36 cellular contexts compared by ENCODE assay signal in the genomic region with DNA sequence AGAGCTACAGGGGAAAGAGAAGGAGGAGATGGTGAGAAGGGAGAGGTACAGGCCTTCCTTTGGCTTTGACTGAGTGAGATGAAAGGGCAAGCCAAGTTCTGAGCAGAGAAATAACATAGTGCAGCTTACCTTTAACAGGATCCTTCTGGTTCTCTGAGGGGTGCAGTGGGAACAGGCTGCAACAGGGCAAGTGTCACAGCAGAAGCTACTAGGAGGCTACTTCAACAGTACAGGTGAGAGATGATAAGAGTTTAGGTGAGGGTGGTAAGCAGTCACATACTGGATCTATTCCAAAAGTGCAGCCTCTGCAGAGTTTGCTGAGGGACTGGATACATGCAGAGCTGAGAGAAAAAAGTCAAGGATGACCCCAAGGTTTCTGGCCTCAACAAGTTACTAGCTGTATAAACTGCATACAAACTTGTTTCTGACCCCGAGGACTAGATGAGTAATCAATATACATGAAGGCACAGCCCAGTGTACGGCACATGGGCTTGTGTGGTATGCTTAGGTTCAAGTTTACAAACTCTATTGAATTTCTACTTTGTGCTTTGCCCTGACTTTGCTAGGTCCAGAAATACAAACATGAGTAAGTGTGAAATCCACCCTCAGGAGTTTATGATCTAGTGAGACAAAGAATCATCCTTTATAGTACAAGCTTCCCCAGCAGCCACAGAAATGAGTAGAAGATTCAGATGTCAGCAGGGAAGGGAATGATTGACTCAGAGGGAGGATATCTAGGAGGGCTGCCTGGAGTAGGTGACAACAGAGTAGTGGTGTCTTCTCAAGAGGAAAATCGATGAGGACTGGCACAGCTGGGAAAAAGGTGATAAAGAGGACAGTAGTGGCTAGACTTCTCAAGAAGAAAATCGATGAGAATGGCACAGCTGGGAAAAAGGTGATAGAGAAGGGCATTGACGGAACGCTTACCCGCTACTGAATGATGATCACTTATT.
"Had no signal": no experiment of that assay in that cellular context is flagged by ENCODE, and none has a peak within 500 bp of the region (broad histone marks: within the 10 kb centered on the region; RNA-seq: fewer than 3 reads in every experiment).

No MANE protein-coding gene starts in this region.

- H3K4me3 ChIP-seq: ascending aorta, MG63, Peyer's patch had no signal

- H3K9me3 ChIP-seq: ascending aorta, MG63 had no signal

- DNase-seq: activated CD4-positive, alpha-beta T cell treated with anti-CD3 and anti-CD28 coated beads for 1 hour; activated CD4-positive, alpha-beta T cell treated with anti-CD3 and anti-CD28 coated beads, Interleukin-2, amount 10 ng/mL, durations not matched to agents 24 days and 14 days; activated CD4-positive, alpha-beta T cell treated with anti-CD3 and anti-CD28 coated beads, Interleukin-2, amount 50 U/mL, for 4 hours; activated CD4-positive, CD25-positive, alpha-beta regulatory T cell; activated CD8-positive, alpha-beta T cell treated with anti-CD3 and anti-CD28 coated beads for 36 hours; activated gamma-delta T cell; activated naive CD4-positive, alpha-beta T cell treated with Interleukin-2 at 50 U/mL for 16 hours; activated naive CD8-positive, alpha-beta T cell treated with anti-CD3 and anti-CD28 coated beads, Interleukin-2, amount 10 ng/mL, durations not matched to agents 7 days and 5 days; activated T-cell treated with anti-CD3 and anti-CD28 coated beads, Interleukin-2, amount 50 U/mL, for 24 hours; amygdala; Kasumi-1; MG63; NCI-H1048; NCI-H1105 treated with DMSO at 0.1 percent for 48 hours; NCI-H1436; NCI-H1694; NCI-H1930; NCI-H2081 treated with DMSO at 0.1 percent for 48 hours; NCI-H226; NCI-H446 treated with DMSO at 0.1 percent for 48 hours; NCI-H526; NCI-H748 treated with DMSO at 0.1 percent for 48 hours; NK-92 treated with Interleukin-12 subunit alpha and Interleukin-12 subunit beta, amount 100 ng/mL, for 24 hours; PC-3; Peyer's patch; Right ventricle myocardium superior; RPMI8226; SW 1271; T-helper 1 cell; T-helper 2 cell; T-helper 9 cell had no signal

- H3K4me1 ChIP-seq: ascending aorta, Peyer's patch had no signal

- H3K4me1 Mint-ChIP-seq: activated naive CD4-positive, alpha-beta T cell treated with anti-CD3 and anti-CD28 coated beads, Interleukin-2, amount 50 U/mL, for 24 hours; activated naive CD8-positive, alpha-beta T cell treated with anti-CD3 and anti-CD28 coated beads, Interleukin-2, amount 10 ng/mL, durations not matched to agents 7 days and 5 days; central memory CD8-positive, alpha-beta T cell had no signal

- H3K36me3 ChIP-seq: ascending aorta, MG63, Peyer's patch had no signal

- H3K27ac ChIP-seq: ascending aorta, Peyer's patch, VCaP had no signal

- H3K4me3 Mint-ChIP-seq: activated CD4-positive, alpha-beta T cell treated with anti-CD3 and anti-CD28 coated beads, Interleukin-2, amount 10 ng/mL, durations not matched to agents 24 days and 14 days; activated CD8-positive, alpha-beta T cell treated with anti-CD3 and anti-CD28 coated beads for 36 hours; activated naive CD4-positive, alpha-beta T cell treated with anti-CD3 and anti-CD28 coated beads, Interleukin-2, amount 50 U/mL, for 24 hours; activated naive CD8-positive, alpha-beta T cell treated with anti-CD3 and anti-CD28 coated beads, Interleukin-2, amount 10 ng/mL, durations not matched to agents 7 days and 5 days; activated T-cell treated with anti-CD3 and anti-CD28 coated beads, Interleukin-2, amount 50 U/mL, for 24 hours; central memory CD8-positive, alpha-beta T cell had no signal

- H3K27ac Mint-ChIP-seq: activated CD4-positive, alpha-beta T cell treated with anti-CD3 and anti-CD28 coated beads, Interleukin-2, amount 10 ng/mL, durations not matched to agents 24 days and 14 days; activated CD8-positive, alpha-beta T cell treated with anti-CD3 and anti-CD28 coated beads for 36 hours; activated naive CD4-positive, alpha-beta T cell treated with anti-CD3 and anti-CD28 coated beads, Interleukin-2, amount 50 U/mL, for 24 hours; activated naive CD8-positive, alpha-beta T cell treated with anti-CD3 and anti-CD28 coated beads, Interleukin-2, amount 10 ng/mL, durations not matched to agents 7 days and 5 days; activated T-cell treated with anti-CD3 and anti-CD28 coated beads, Interleukin-2, amount 50 U/mL, for 24 hours; activated T-helper 2 cell treated with anti-CD3 and anti-CD28 coated beads, Interferon-gamma antibody, Interleukin-2, Interleukin-4, amounts not matched to agents 10 μg/mL and 5 μg/mL and 100 μg/mL, durations not matched to agents 14 hours and 24 hours and 36 hours had no signal

- H3K27me3 ChIP-seq: ascending aorta, MG63, Peyer's patch had no signal

- H3K9me3 Mint-ChIP-seq: activated T-helper 2 cell treated with anti-CD3 and anti-CD28 coated beads, Interferon-gamma antibody, Interleukin-2, Interleukin-4, amounts not matched to agents 10 μg/mL and 5 μg/mL and 100 μg/mL, durations not matched to agents 14 hours and 24 hours and 36 hours had no signal

- H3K36me3 Mint-ChIP-seq: activated naive CD8-positive, alpha-beta T cell treated with anti-CD3 and anti-CD28 coated beads, Interleukin-2, amount 10 ng/mL, durations not matched to agents 7 days and 5 days had no signal
